ENCODE assay signal across 15 cellular contexts in the genomic region with DNA sequence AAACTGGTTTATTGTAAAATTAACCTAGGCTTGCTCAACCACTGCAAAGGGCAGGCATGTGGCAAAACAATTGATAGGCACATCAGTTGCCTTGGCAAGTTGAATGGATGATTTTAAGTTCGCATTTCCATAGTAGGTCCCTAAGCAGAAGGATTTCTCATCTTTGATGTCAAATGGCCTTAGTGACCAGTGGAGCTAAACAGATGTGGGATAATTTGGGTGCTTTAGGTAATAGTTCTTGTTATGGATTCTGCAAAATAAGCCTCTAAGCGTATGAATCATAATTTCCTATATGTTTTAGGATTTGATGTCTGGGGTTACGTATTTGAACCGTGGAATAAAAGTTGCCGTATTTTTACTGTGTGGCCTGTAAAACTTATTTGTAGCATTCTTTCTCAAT.
DNase-seq lines count a peak whose midpoint lies in the region; ATAC-seq and TF ChIP-seq lines count a peak whose summit lies in the region.
"Had no signal": no experiment of that assay in that cellular context is flagged by ENCODE, and none has a peak within 500 bp of the region (broad histone marks: within the 10 kb centered on the region; RNA-seq: fewer than 3 reads in every experiment).

No MANE protein-coding gene starts in this region.

- H3K9ac ChIP-seq in muscle layer of colon (ENCODE audit: low read length) = no peak overlapping the region

- H3K27me3 ChIP-seq in right atrium auricular region = no peaks in the 10 kb centered on the region
- H3K27me3 ChIP-seq in muscle layer of colon (ENCODE audit: control insufficient read depth in 1 of 2, insufficient read depth in 2 of 2, low read length in 2 of 2) = no peaks in the 10 kb centered on the region
- no peaks in the 10 kb centered on the region for H3K27me3 ChIP-seq in upper lobe of right lung
- H3K27me3 ChIP-seq in aorta (ENCODE audit: control insufficient read depth in 1 of 2, insufficient read depth in 2 of 2, low read length in 1 of 2) = no peaks in the 10 kb centered on the region
- H3K27me3 ChIP-seq: pancreas had no signal

- H3K4me3 ChIP-seq in right atrium auricular region = no peak overlapping the region
- no peak overlapping the region for H3K4me3 ChIP-seq in muscle layer of colon (ENCODE audit: low read depth in 1 of 2, low read length in 2 of 2)
- H3K4me3 ChIP-seq in upper lobe of right lung = no peak overlapping the region
- H3K4me3 ChIP-seq in aorta (ENCODE audit: low read length in 2 of 2) = no peak overlapping the region

- H3K4me1 ChIP-seq in right atrium auricular region = peaks cover 0 to 54% of the 10 kb centered on the region in 2 donors
- peaks cover 46% of the 10 kb centered on the region for H3K4me1 ChIP-seq in muscle layer of colon (ENCODE audit: insufficient read depth, low read length)
- H3K4me1 ChIP-seq in upper lobe of right lung = peaks cover 34% of the 10 kb centered on the region
- H3K4me1 ChIP-seq in aorta (ENCODE audit: control insufficient read depth in 1 of 2, insufficient read depth in 2 of 2, low read length in 2 of 2) = peaks cover 2 to 12% of the 10 kb centered on the region in 2 donors

- no peaks in the 10 kb centered on the region for H3K9me3 ChIP-seq in right atrium auricular region
- H3K9me3 ChIP-seq in muscle layer of colon (ENCODE audit: low read length) = no peaks in the 10 kb centered on the region
- H3K9me3 ChIP-seq in upper lobe of right lung = no peaks in the 10 kb centered on the region
- no peaks in the 10 kb centered on the region for H3K9me3 ChIP-seq in aorta (ENCODE audit: control insufficient read depth, low read length)
- H3K9me3 ChIP-seq: pancreas had no signal

- 81 to 90% methylated on average over 5 of the region's 5 CpGs for WGBS in aorta, 2 donors

- H3K36me3 ChIP-seq in right atrium auricular region = no peaks in the 10 kb centered on the region
- H3K36me3 ChIP-seq in muscle layer of colon (ENCODE audit: insufficient read depth, low read length) = no peaks in the 10 kb centered on the region
- H3K36me3 ChIP-seq in upper lobe of right lung = no peaks in the 10 kb centered on the region
- no peaks in the 10 kb centered on the region for H3K36me3 ChIP-seq in aorta (ENCODE audit: control insufficient read depth in 1 of 2, insufficient read depth in 2 of 2, low read length in 1 of 2)
- H3K36me3 ChIP-seq: pancreas had no signal

- DNase-seq in right atrium auricular region (ENCODE audit: low spot score) (no peak), Right ventricle myocardium superior (no peak), dermis blood vessel endothelial cell (peak; percentile 49), upper lobe of right lung (no peak), HCEC 1CT (no peak), aorta (no peak), GM10266 (ENCODE audit: extremely low spot score) (no peak)
- DNase-seq: activated CD4-positive, alpha-beta T cell treated with anti-CD3 and anti-CD28 coated beads, Interleukin-2, amount 50 U/mL, for 1 hour; naive thymus-derived CD8-positive, alpha-beta T cell; NCI-H2171; NCI-H526 treated with DMSO at 0.1 percent for 48 hours; pancreas; T-helper 1 cell had no signal

- ATAC-seq in Right ventricle myocardium superior (ENCODE audit: poor library complexity) (no peak), upper lobe of right lung (no peak), aorta (ENCODE audit: low FRiP score) (no peak)
- ATAC-seq: naive thymus-derived CD8-positive, alpha-beta T cell had no signal

- intact Hi-C loops in Right ventricle myocardium superior (cut with DNase I) = loop anchor here (5.0 kb wide), 1 partner anchor 33 kb away; no protein-coding TSS in a partner anchor
- intact Hi-C loops in upper lobe of right lung (cut with DNase I) = no loop called here
- intact Hi-C loops in aorta (cut with DNase I) = loop anchor here in 1 of 2 donors (5.0 kb wide), 1 partner anchor 83 kb away; no protein-coding TSS in a partner anchor

- TF ChIP-seq CTCF in right atrium auricular region (IDR thresholded peaks at IDR 0.05) = no peak
- no peak for TF ChIP-seq CTCF in upper lobe of right lung (IDR thresholded peaks at IDR 0.05)
- no peak for TF ChIP-seq CTCF in GM10266 (IDR thresholded peaks at IDR 0.05; ENCODE audit: control insufficient read depth, insufficient read depth, low read depth, missing control alignments)

- peak overlapping the region; percentile 72 to 82 for H3K27ac ChIP-seq in right atrium auricular region
- H3K27ac ChIP-seq in muscle layer of colon (ENCODE audit: low read depth, low read length) = peak overlapping the region; percentile 56
- H3K27ac ChIP-seq in upper lobe of right lung = peak overlapping the region; percentile 71
- no peak overlapping the region for H3K27ac ChIP-seq in aorta (ENCODE audit: low read depth in 1 of 2, low read length in 2 of 2)
- H3K27ac ChIP-seq: C4-2B had no signal

Comparison
In these comparisons a context has a peak if more than half of its experiments do, and no peak if none do; other contexts are left out.
1. H3K27ac ChIP-seq: peak in right atrium auricular region (2 of 2), muscle layer of colon (single experiment) and upper lobe of right lung (single experiment); none in aorta (0 of 2).